ENCODE assay signal across 8 cellular contexts in genomic region chr1:66929999-66930822, GRCh38. TPM values are rescaled to one million over a fixed set of nuclear protein-coding genes. Genes with fewer than 3 reads are reported as not detected.
A peak's percentile ranks its signal among the peaks of the same experiment; 100 is the strongest.
DNase-seq lines count a peak whose midpoint lies in the region; ATAC-seq and TF ChIP-seq lines count a peak whose summit lies in the region.

No MANE protein-coding gene starts in this region.

- intact Hi-C loops in adrenal gland (cut with DNase I) (no loop called here), heart right ventricle (cut with DNase I) (loop anchor here in 7 of 10 donors (5.0 to 10.0 kb wide), 5 partner anchors 122 to 175 kb away; partner anchors contain the start of genes SLC35D1 (in 4 of the 7) and DYNLT5 (in 1 of the 7)), posterior cingulate gyrus (cut with DNase I) (loop anchor here (5.0 to 10.0 kb wide), 2 partner anchors 55 to 122 kb away; partner anchors contain the start of gene SLC35D1)

- H3K4me3 Mint-ChIP-seq in type B pancreatic cell: peak overlapping the region; percentile 89

- H3K4me3 ChIP-seq in adrenal gland (peak overlapping the region; percentile 73 to 92 (median 76)), heart right ventricle (peak overlapping the region; percentile 57 to 86 (median 77))

- TF ChIP-seq POLR2A in adrenal gland (IDR thresholded peaks at IDR 0.05): peak; percentile 74 to 90

- H3K9me3 Mint-ChIP-seq in type B pancreatic cell: no peaks in the 10 kb centered on the region

- H3K9me3 ChIP-seq in adrenal gland (replicated peaks in 1 of 3): no peaks in the 10 kb centered on the region
- no peaks in the 10 kb centered on the region for H3K9me3 ChIP-seq in heart right ventricle

- peak overlapping the region; percentile 85 for H3K27ac Mint-ChIP-seq in type B pancreatic cell

- DNase-seq in GM13977 (ENCODE audit: low spot score) (peak; percentile 89), NCI-H1417 (lab: John Stamatoyannopoulos, UW) (peak; percentile 96 to 97 (median 96)), T follicular helper cell (ENCODE audit: low read depth) (peak; percentile 89), adrenal gland (peak; percentile 94 to 97 (median 96)), heart right ventricle (peak; percentile 95 to 97), posterior cingulate gyrus (peak; percentile 87 to 99 (median 94)), type B pancreatic cell (ENCODE audit: extremely low spot score, unreplicated experiment) (peak; percentile 98)

- peaks cover 40% of the 10 kb centered on the region for H3K4me1 Mint-ChIP-seq in type B pancreatic cell (ENCODE audit: unreplicated experiment)

- H3K36me3 ChIP-seq in adrenal gland (replicated peaks in 1 of 2) (no peaks in the 10 kb centered on the region), heart right ventricle (peaks cover 0 to 17% (median 0%) of the 10 kb centered on the region in 9 donors)

- ATAC-seq in HG02798 (IDR thresholded peaks at IDR 0.05; ENCODE audit: poor library complexity, unreplicated experiment) (peak; percentile 80), heart right ventricle (peak; percentile 83 to 94 (median 88))

- 0 to 1% (median 0%) methylated on average over 18 to 83 of the region's 83 CpGs for WGBS in adrenal gland, 4 donors
- WGBS in heart right ventricle, 2 donors: 0% methylated on average over 81 to 82 of the region's 83 CpGs

- H3K4me1 ChIP-seq in adrenal gland (replicated peaks in 1 of 2) (peaks cover 36 to 80% of the 10 kb centered on the region in 2 donors), heart right ventricle (peaks cover 3 to 78% (median 62%) of the 10 kb centered on the region in 9 donors)

- peak overlapping the region; percentile 94 to 99 (median 97) for H3K27ac ChIP-seq in adrenal gland
- peak overlapping the region; percentile 90 to 98 (median 95) for H3K27ac ChIP-seq in heart right ventricle

- no peaks in the 10 kb centered on the region for H3K27me3 Mint-ChIP-seq in type B pancreatic cell

- no peaks in the 10 kb centered on the region for H3K36me3 Mint-ChIP-seq in type B pancreatic cell

- TF ChIP-seq CTCF in GM13977 (IDR thresholded peaks at IDR 0.05; ENCODE audit: extremely low read depth, insufficient read depth, missing control alignments) (peak; percentile 19), adrenal gland (IDR thresholded peaks at IDR 0.05) (peak in 4 of 6 experiments; percentile 19 to 47 (median 45)), heart right ventricle (IDR thresholded peaks at IDR 0.05) (peak; percentile 15 to 71 (median 49)), type B pancreatic cell (conservative IDR thresholded peaks at IDR 0.05) (peak; percentile 52)

- H3K27me3 ChIP-seq in adrenal gland: no peaks in the 10 kb centered on the region
- H3K27me3 ChIP-seq in heart right ventricle: no peaks in the 10 kb centered on the region

- in situ Hi-C loops in GM13977 (cut with MboI; ENCODE audit: low pct_unique_long_range_greater_than_20kb, low sequenced_read_pairs, unreplicated experiment): no loop called here

RNA-seq across cellular contexts. Expression of gene MIER1, which starts 5.4 kb away (rescaled TPM):
- total RNA-seq in adrenal gland: 10 to 100 TPM; 16.1 to 62.9 (median 38.2) TPM
- 10 to 100 TPM; 13.0 to 34.2 (median 21.6) TPM for polyA plus RNA-seq in adrenal gland
- total RNA-seq in heart right ventricle: 10 to 100 TPM; 16.9 to 22.4 (median 20.1) TPM
- polyA plus RNA-seq in heart right ventricle: 10 to 100 TPM in 1 of 2 donors, 1 to 10 TPM in 1; 5.8 to 10.6 TPM
- total RNA-seq in type B pancreatic cell (ENCODE audit: low replicate concordance): 25.6 and 27.8 TPM in 2 replicates

RNA-seq across cellular contexts. Expression of gene DNAI4, which starts 5.6 kb away (rescaled TPM):
- total RNA-seq in adrenal gland: 1 to 10 TPM; 1.6 to 9.0 (median 4.6) TPM
- 1 to 10 TPM; 2.0 to 4.4 (median 4.1) TPM for polyA plus RNA-seq in adrenal gland
- 10 to 100 TPM in 8 of 10 donors, 1 to 10 TPM in 2; 8.0 to 24.5 (median 14.4) TPM for total RNA-seq in heart right ventricle
- polyA plus RNA-seq in heart right ventricle: 1 to 10 TPM in 1 of 2 donors, under 1 TPM in 1; 0.44 to 1.1 TPM
- 7.6 and 20.1 TPM in 2 replicates for total RNA-seq in type B pancreatic cell (ENCODE audit: low replicate concordance)

Comparison
In these comparisons a context has a peak if more than half of its experiments do, and no peak if none do; other contexts are left out.
1. Peak in every context shown above with its lines: DNase-seq, ATAC-seq, H3K4me3 ChIP-seq and H3K27ac ChIP-seq.
2. intact Hi-C loops: an anchor here in heart right ventricle (5.0 to 10.0 kb wide) and posterior cingulate gyrus (5.0 to 10.0 kb wide); none called in adrenal gland.